ENCODE assay signal across 31 cellular contexts in genomic region chr9:122203995-122204394, GRCh38. TPM values are rescaled to one million over a fixed set of nuclear protein-coding genes. Genes with fewer than 3 reads are reported as not detected.
"Had no signal": no experiment of that assay in that cellular context is flagged by ENCODE, and none has a peak within 500 bp of the region (broad histone marks: within the 10 kb centered on the region; RNA-seq: fewer than 3 reads in every experiment).

No MANE protein-coding gene starts in this region.

- H3K4me1 ChIP-seq: gastrocnemius medialis, psoas muscle, sigmoid colon, upper lobe of right lung, uterus had no signal

- DNase-seq: dermis blood vessel endothelial cell; effector memory CD4-positive, alpha-beta T cell; foreskin fibroblast; gastrocnemius medialis; head of caudate nucleus; kidney; naive thymus-derived CD4-positive, alpha-beta T cell; nephron progenitor cell; occipital lobe; ovary; psoas muscle; right cardiac atrium; sigmoid colon; stimulated activated CD4-positive, alpha-beta T cell treated with anti-CD3 and anti-CD28 coated beads, Interleukin-15, amount 100 ng/mL, for 24 hours; stimulated activated CD4-positive, alpha-beta T cell treated with anti-CD3 and anti-CD28 coated beads, Interleukin-2, amount 100 ng/mL, for 48 hours; stimulated activated naive B cell treated with anti-CD40 and anti-IgM and Interleukin-4, amounts not matched to agents 10 μg/mL and 1 μg/mL and 100 μg/mL, for 72 hours; upper lobe of right lung; uterus had no signal

- H3K27me3 ChIP-seq: gastrocnemius medialis, ovary, sigmoid colon, upper lobe of right lung, uterus had no signal

- FAIRE-seq: endothelial cell of umbilical vein, kidney had no signal

- H3K27ac ChIP-seq: coronary artery, gastrocnemius medialis, ovary, psoas muscle, sigmoid colon, skin epidermis, thoracic aorta, tibial nerve, upper lobe of right lung, uterus had no signal

- H3K36me3 Mint-ChIP-seq: memory B cell; naive thymus-derived CD4-positive, alpha-beta T cell; stimulated activated naive B cell treated with anti-CD40 and anti-IgM and Interleukin-4, amounts not matched to agents 10 μg/mL and 1 μg/mL and 100 μg/mL, for 72 hours had no signal

- ATAC-seq: gastrocnemius medialis; left lobe of liver; naive thymus-derived CD4-positive, alpha-beta T cell; psoas muscle; right cardiac atrium; stimulated activated naive B cell treated with anti-CD40 and anti-IgM and Interleukin-4, amounts not matched to agents 10 μg/mL and 1 μg/mL and 100 μg/mL, for 72 hours; upper lobe of right lung had no signal

- H3K9me3 Mint-ChIP-seq: memory B cell; naive thymus-derived CD4-positive, alpha-beta T cell; nephron progenitor cell; stimulated activated naive B cell treated with anti-CD40 and anti-IgM and Interleukin-4, amounts not matched to agents 10 μg/mL and 1 μg/mL and 100 μg/mL, for 72 hours; stimulated activated naive CD8-positive, alpha-beta T cell treated with anti-CD3 and anti-CD28 coated beads, Interleukin-15, Interleukin-2, amounts not matched to agents 100 ng/mL and 50 ng/mL, for 24 hours had no signal

- H3K36me3 ChIP-seq: gastrocnemius medialis, ovary, thoracic aorta, tibial nerve, upper lobe of right lung, uterus had no signal

- H3K4me3 ChIP-seq: coronary artery, gastrocnemius medialis, lung, ovary, psoas muscle, sigmoid colon, skin epidermis, thoracic aorta, tibial nerve, upper lobe of right lung, uterus had no signal

- H3K4me3 Mint-ChIP-seq: memory B cell; naive thymus-derived CD4-positive, alpha-beta T cell; nephron progenitor cell; stimulated activated naive B cell treated with anti-CD40 and anti-IgM and Interleukin-4, amounts not matched to agents 10 μg/mL and 1 μg/mL and 100 μg/mL, for 72 hours; stimulated activated naive CD8-positive, alpha-beta T cell treated with anti-CD3 and anti-CD28 coated beads, Interleukin-15, Interleukin-2, amounts not matched to agents 100 ng/mL and 50 ng/mL, for 24 hours had no signal

- H3K4me1 Mint-ChIP-seq: memory B cell; naive thymus-derived CD4-positive, alpha-beta T cell; stimulated activated naive B cell treated with anti-CD40 and anti-IgM and Interleukin-4, amounts not matched to agents 10 μg/mL and 1 μg/mL and 100 μg/mL, for 72 hours had no signal

- H3K27ac Mint-ChIP-seq: memory B cell; naive thymus-derived CD4-positive, alpha-beta T cell; nephron progenitor cell; stimulated activated naive B cell treated with anti-CD40 and anti-IgM and Interleukin-4, amounts not matched to agents 10 μg/mL and 1 μg/mL and 100 μg/mL, for 72 hours; stimulated activated naive CD8-positive, alpha-beta T cell treated with anti-CD3 and anti-CD28 coated beads, Interleukin-15, Interleukin-2, amounts not matched to agents 100 ng/mL and 50 ng/mL, for 24 hours had no signal

- H3K9me3 ChIP-seq: gastrocnemius medialis, ovary, psoas muscle, sigmoid colon, thoracic aorta, tibial nerve, upper lobe of right lung, uterus had no signal

RNA-seq across cellular contexts. Expression of gene LHX6, which starts 24.8 kb away (rescaled TPM):
- total RNA-seq: naive thymus-derived CD4-positive, alpha-beta T cell had no signal
- polyA plus RNA-seq: naive thymus-derived CD4-positive, alpha-beta T cell had no signal

RNA-seq across cellular contexts. Expression of gene MORN5, which starts 44.3 kb away (rescaled TPM):
- total RNA-seq: dermis blood vessel endothelial cell; endothelial cell of umbilical vein; epithelial cell of proximal tubule; gastrocnemius medialis; glomerular endothelial cell; left lobe of liver; liver; mononuclear cell; naive thymus-derived CD4-positive, alpha-beta T cell; psoas muscle; right cardiac atrium; thoracic aorta; upper lobe of right lung had no signal
- polyA plus RNA-seq: endothelial cell of umbilical vein; liver; naive thymus-derived CD4-positive, alpha-beta T cell; psoas muscle had no signal
